Comparison of ENCODE assay signal across 3 cellular contexts in genomic region chr17:81483862-81484194, GRCh38.
TF ChIP-seq lines count a peak whose summit lies in the region.

No MANE protein-coding gene starts in this region.

TF ChIP-seq in SK-N-SH, 30 proteins besides CTCF, POLR2A, EP300 and RAD21:
- TF ChIP-seq ELF1 (IDR thresholded peaks at IDR 0.05) (no peak), EZH2phosphoT487 (IDR thresholded peaks at IDR 0.05; ENCODE audit: borderline replicate concordance, low read depth) (no peak), CHD2 (IDR thresholded peaks at IDR 0.05; ENCODE audit: low read length, partially characterized antibody) (no peak), JUND (IDR thresholded peaks at IDR 0.05) (no peak), FOSL2 (IDR thresholded peaks at IDR 0.05; ENCODE audit: borderline replicate concordance, low read depth) (no peak), NFIC (IDR thresholded peaks at IDR 0.05; ENCODE audit: borderline replicate concordance) (no peak), GABPA (IDR thresholded peaks at IDR 0.05; ENCODE audit: low read depth) (no peak), SMC3 (IDR thresholded peaks at IDR 0.05; ENCODE audit: low read depth, low read length) (no peak), FOXM1 (IDR thresholded peaks at IDR 0.05; ENCODE audit: low read depth) (no peak), TCF12 (IDR thresholded peaks at IDR 0.05) (no peak), YY1 (IDR thresholded peaks at IDR 0.05; ENCODE audit: low read depth) (no peak), TAF1 (IDR thresholded peaks at IDR 0.05; ENCODE audit: borderline replicate concordance, low read depth, low read length) (no peak), MXI1 (IDR thresholded peaks at IDR 0.05; ENCODE audit: low read depth, low read length) (no peak), NRF1 (IDR thresholded peaks at IDR 0.05; ENCODE audit: low read depth, low read length) (no peak), RCOR1 (IDR thresholded peaks at IDR 0.05; ENCODE audit: low read length) (no peak)

TF ChIP-seq in SK-N-SH treated with all-trans-retinoic acid at 6 μM for 48 hours, 23 proteins besides CTCF, POLR2A, EP300 and RAD21:
- TF ChIP-seq TCF4 (CRISPR knock-in tag; IDR thresholded peaks at IDR 0.05; ENCODE audit: borderline replicate concordance) (no peak), ZNF565 (CRISPR knock-in tag; conservative IDR thresholded peaks at IDR 0.05; ENCODE audit: low read depth) (no peak)

TF ChIP-seq in HepG2, 621 proteins besides CTCF, POLR2A, EP300 and RAD21:
- TF ChIP-seq MED8 (CRISPR knock-in tag; IDR thresholded peaks at IDR 0.05; ENCODE audit: insufficient replicate concordance) (peak; percentile 27), RBM39 (IDR thresholded peaks at IDR 0.05; ENCODE audit: low read depth, low read length, poor library complexity, severe bottlenecking) (peak; percentile 19), ZNF597 (CRISPR knock-in tag; IDR thresholded peaks at IDR 0.05) (no peak), ZFP90 (CRISPR knock-in tag; IDR thresholded peaks at IDR 0.05; ENCODE audit: borderline replicate concordance) (0 out of 2 replicates have a peak, but pooled peaks have one; percentile 2), ZNF546 (CRISPR knock-in tag; conservative IDR thresholded peaks at IDR 0.05) (0 out of 2 replicates have a peak, but pooled peaks have one; percentile 6), ZFAT (CRISPR knock-in tag; conservative IDR thresholded peaks at IDR 0.05) (no peak), NPAS2 (CRISPR knock-in tag; IDR thresholded peaks at IDR 0.05; ENCODE audit: borderline replicate concordance) (no peak), ZFP91 (CRISPR knock-in tag; IDR thresholded peaks at IDR 0.05; ENCODE audit: borderline replicate concordance) (peak; percentile 33; the same call in 1 of the 2 replicates), FLYWCH1 (CRISPR knock-in tag; IDR thresholded peaks at IDR 0.05) (0 out of 2 replicates have a peak, but pooled peaks have one; percentile 35), PCBP1 (IDR thresholded peaks at IDR 0.05; ENCODE audit: borderline replicate concordance, low read depth, low read length) (peak; percentile 44; the same call in 1 of the 2 replicates), HES4 (CRISPR knock-in tag; IDR thresholded peaks at IDR 0.05; ENCODE audit: borderline replicate concordance) (peak; percentile 60; the same call in 1 of the 2 replicates), SNAPC4 (CRISPR knock-in tag; IDR thresholded peaks at IDR 0.05) (no peak)
- TF ChIP-seq, protein P1, sequence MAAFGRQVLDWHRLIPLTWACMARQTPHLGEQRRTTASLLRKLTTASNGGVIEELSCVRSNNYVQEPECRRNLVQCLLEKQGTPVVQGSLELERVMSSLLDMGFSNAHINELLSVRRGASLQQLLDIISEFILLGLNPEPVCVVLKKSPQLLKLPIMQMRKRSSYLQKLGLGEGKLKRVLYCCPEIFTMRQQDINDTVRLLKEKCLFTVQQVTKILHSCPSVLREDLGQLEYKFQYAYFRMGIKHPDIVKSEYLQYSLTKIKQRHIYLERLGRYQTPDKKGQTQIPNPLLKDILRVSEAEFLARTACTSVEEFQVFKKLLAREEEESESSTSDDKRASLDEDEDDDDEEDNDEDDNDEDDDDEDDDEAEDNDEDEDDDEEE (CRISPR knock-in tag; IDR thresholded peaks at IDR 0.05), result peak; percentile 2; the same call in 1 of the 2 replicates
- TF ChIP-seq, protein P2, sequence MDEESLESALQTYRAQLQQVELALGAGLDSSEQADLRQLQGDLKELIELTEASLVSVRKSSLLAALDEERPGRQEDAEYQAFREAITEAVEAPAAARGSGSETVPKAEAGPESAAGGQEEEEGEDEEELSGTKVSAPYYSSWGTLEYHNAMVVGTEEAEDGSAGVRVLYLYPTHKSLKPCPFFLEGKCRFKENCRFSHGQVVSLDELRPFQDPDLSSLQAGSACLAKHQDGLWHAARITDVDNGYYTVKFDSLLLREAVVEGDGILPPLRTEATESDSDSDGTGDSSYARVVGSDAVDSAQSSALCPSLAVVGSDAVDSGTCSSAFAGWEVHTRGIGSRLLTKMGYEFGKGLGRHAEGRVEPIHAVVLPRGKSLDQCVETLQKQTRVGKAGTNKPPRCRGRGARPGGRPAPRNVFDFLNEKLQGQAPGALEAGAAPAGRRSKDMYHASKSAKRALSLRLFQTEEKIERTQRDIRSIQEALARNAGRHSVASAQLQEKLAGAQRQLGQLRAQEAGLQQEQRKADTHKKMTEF (CRISPR knock-in tag; IDR thresholded peaks at IDR 0.05), result 0 out of 2 replicates have a peak, but pooled peaks have one; percentile 6
